Comparison of ENCODE assay signal across 28 cellular contexts in genomic region chr5:115151208-115151805, GRCh38. TPM values are rescaled to one million over a fixed set of nuclear protein-coding genes. Genes with fewer than 3 reads are reported as not detected.
DNase-seq lines count a peak whose midpoint lies in the region; ATAC-seq, FAIRE-seq and TF ChIP-seq lines count a peak whose summit lies in the region.
"Had no signal": no experiment of that assay in that cellular context is flagged by ENCODE, and none has a peak within 500 bp of the region (broad histone marks: within the 10 kb centered on the region; RNA-seq: fewer than 3 reads in every experiment).

No MANE protein-coding gene starts in this region.

- intact Hi-C loops in K562 (cut with micrococcal nuclease), result no loop called here
- intact Hi-C loops in CD8-positive, alpha-beta T cell (cut with DNase I, micrococcal nuclease), result no loop called here

- no peak overlapping the region for H3K9ac ChIP-seq in BLaER1
- no peak overlapping the region for H3K9ac ChIP-seq in K562 (ENCODE audit: insufficient read depth in 1 of 2, low read depth in 2 of 2, low read length in 2 of 2)
- H3K9ac ChIP-seq in neural progenitor cell, result no peak overlapping the region

- no peaks in the 10 kb centered on the region for H3K4me1 Mint-ChIP-seq in neural progenitor cell
- H3K4me1 Mint-ChIP-seq in CD8-positive, alpha-beta T cell (ENCODE audit: low read depth), result no peaks in the 10 kb centered on the region

- peaks cover 43% of the 10 kb centered on the region for H3K9me3 Mint-ChIP-seq in neural progenitor cell
- H3K9me3 Mint-ChIP-seq in CD8-positive, alpha-beta T cell, result peaks cover 20% of the 10 kb centered on the region

- H3K4me3 ChIP-seq in BLaER1 (no peak overlapping the region), K562 (no peak overlapping the region), neural progenitor cell (no peak overlapping the region)
- no peak overlapping the region for H3K4me3 ChIP-seq in Jurkat, Clone E6-1 (ENCODE audit: low read length)
- H3K4me3 ChIP-seq in CD8-positive, alpha-beta T cell (ENCODE audit: low read depth, low read length), result no peak overlapping the region
- H3K4me3 ChIP-seq: A549, SK-N-MC had no signal

- no peak overlapping the region for H3K27ac Mint-ChIP-seq in neural progenitor cell
- no peak overlapping the region for H3K27ac Mint-ChIP-seq in CD8-positive, alpha-beta T cell
- H3K27ac Mint-ChIP-seq: T-helper 1 cell treated with Interleukin-12 subunit alpha and Interleukin-12 subunit beta and Interleukin-4 antibody, amounts not matched to agents 30 μg/mL and 1 μg/mL, for 36 hours had no signal

- H3K36me3 ChIP-seq in BLaER1 (no peaks in the 10 kb centered on the region), K562 (ENCODE audit: control insufficient read depth, insufficient read depth, low read length) (no peaks in the 10 kb centered on the region), neural progenitor cell (peaks cover 3% of the 10 kb centered on the region)
- H3K36me3 ChIP-seq in CD8-positive, alpha-beta T cell (ENCODE audit: insufficient read depth, low read length), result no peaks in the 10 kb centered on the region

- peak; percentile 35 for DNase-seq in Jurkat, Clone E6-1 (ENCODE audit: low read depth, low spot score)
- no peak for DNase-seq in K562 (ENCODE audit: extremely low read depth in 1 of 4, low spot score in 3 of 4)
- peak; percentile 16 for DNase-seq in neural progenitor cell (ENCODE audit: low spot score)
- no peak for DNase-seq in AG20443 (ENCODE audit: low spot score)
- DNase-seq in HUDEP-2 (lab: John Stamatoyannopoulos, UW; ENCODE audit: unreplicated experiment in 76 of 76), result no peak
- DNase-seq in CD8-positive, alpha-beta T cell, result no peak
- DNase-seq: GOT3, HCEC 1CT, IMR-90, Karpas-422, NCI-H1092 treated with DMSO at 0.1 percent for 48 hours, NCI-H1436, NCI-H187 treated with DMSO at 0.1 percent for 48 hours, NCI-H446 treated with DMSO at 0.1 percent for 48 hours, NCI-H526, SHP77, SW 1271 had no signal

- H3K4me3 Mint-ChIP-seq in neural progenitor cell, result no peak overlapping the region
- no peak overlapping the region for H3K4me3 Mint-ChIP-seq in CD8-positive, alpha-beta T cell
- H3K4me3 Mint-ChIP-seq: T-helper 1 cell treated with Interleukin-12 subunit alpha and Interleukin-12 subunit beta and Interleukin-4 antibody, amounts not matched to agents 30 μg/mL and 1 μg/mL, for 36 hours had no signal

- WGBS in K562 (ENCODE audit: insufficient coverage, low coverage, missing lambda C conversion rate), result 0% methylated on average over 6 of the region's 6 CpGs

- ATAC-seq in K562 (no peak), GM21723 (IDR thresholded peaks at IDR 0.05; ENCODE audit: unreplicated experiment) (no peak)
- no peak for ATAC-seq in CD8-positive, alpha-beta T cell
- ATAC-seq: A549, Panc1 had no signal

- POLR2A ChIA-PET in K562 (lab: Yijun Ruan, JAX), result interaction anchor here (0.7 kb wide), 1 partner anchor 43 kb away, joined by 3 read pairs; no protein-coding TSS in a partner anchor
- POLR2A ChIA-PET in CD8-positive, alpha-beta T cell (lab: Charles Lee), result no interaction called here

- BruUV-seq in K562 (replicated peaks; lab: Mats Ljungman, UMichigan), result no TSS peak

- H3K27me3 ChIP-seq in BLaER1, result no peaks in the 10 kb centered on the region
- no peaks in the 10 kb centered on the region for H3K27me3 ChIP-seq in K562 (ENCODE audit: control insufficient read depth in 2 of 2, insufficient read depth in 2 of 2, low read length in 2 of 2)
- no peaks in the 10 kb centered on the region for H3K27me3 ChIP-seq in neural progenitor cell
- H3K27me3 ChIP-seq in CD8-positive, alpha-beta T cell (ENCODE audit: insufficient read depth, low read length), result peaks cover 2% of the 10 kb centered on the region

- H2AFZ ChIP-seq in K562 (ENCODE audit: low read depth, low read length) (no peak overlapping the region), neural progenitor cell (replicated peaks) (no peak overlapping the region)

- no peaks in the 10 kb centered on the region for H3K27me3 Mint-ChIP-seq in neural progenitor cell (ENCODE audit: insufficient read depth, low read depth)
- peaks cover 40% of the 10 kb centered on the region for H3K27me3 Mint-ChIP-seq in CD8-positive, alpha-beta T cell (ENCODE audit: low read depth)

- in situ Hi-C loops in K562 (cut with MboI), result no loop called here

- no peaks in the 10 kb centered on the region for H3K9me1 ChIP-seq in K562 (ENCODE audit: control insufficient read depth, insufficient read depth, low read length)

- TF ChIP-seq EP300 in K562 (IDR thresholded peaks at IDR 0.05; ENCODE audit: low read length), result no peak

- no peak for TF ChIP-seq RAD21 in K562 (CRISPR knock-in tag; conservative IDR thresholded peaks at IDR 0.05 in 1 of 2, IDR thresholded peaks at IDR 0.05 in 1 of 2)

- H3K36me3 Mint-ChIP-seq in neural progenitor cell, result peaks cover 15% of the 10 kb centered on the region
- no peaks in the 10 kb centered on the region for H3K36me3 Mint-ChIP-seq in CD8-positive, alpha-beta T cell

- H3K4me1 ChIP-seq in BLaER1 (peaks cover 6% of the 10 kb centered on the region; the same call in 1 of the 2 replicates), K562 (replicated peaks in 1 of 2; ENCODE audit: control insufficient read depth in 2 of 2, insufficient read depth in 2 of 2, low read length in 2 of 2) (no peaks in the 10 kb centered on the region), neural progenitor cell (peaks cover 5% of the 10 kb centered on the region)
- no peaks in the 10 kb centered on the region for H3K4me1 ChIP-seq in CD8-positive, alpha-beta T cell (ENCODE audit: insufficient read depth, low read length)
- H3K4me1 ChIP-seq: A549 had no signal

- no peaks in the 10 kb centered on the region for H3F3A ChIP-seq in neural progenitor cell (ENCODE audit: low read depth)

- CTCF ChIA-PET in K562 (lab: Yijun Ruan, JAX; ENCODE audit: low intra/inter-chr PET ratio), result no interaction called here
- CTCF ChIA-PET in CD8-positive, alpha-beta T cell (lab: Charles Lee), result no interaction called here

- H3K9me3 ChIP-seq in BLaER1 (peaks cover 23% of the 10 kb centered on the region), K562 (replicated peaks; ENCODE audit: control insufficient read depth, insufficient read depth, low read depth, low read length) (no peaks in the 10 kb centered on the region), neural progenitor cell (ENCODE audit: low read depth) (peaks cover 12% of the 10 kb centered on the region)
- peaks cover 5% of the 10 kb centered on the region for H3K9me3 ChIP-seq in CD8-positive, alpha-beta T cell (ENCODE audit: low read length)

- H3K4me2 ChIP-seq in BLaER1 (peak overlapping the region; percentile 4; the same call in 1 of the 2 replicates), K562 (ENCODE audit: insufficient read depth, low read length) (no peak overlapping the region), neural progenitor cell (no peak overlapping the region)
- H3K4me2 ChIP-seq: A549 had no signal

- H4K20me1 ChIP-seq in BLaER1 (no peaks in the 10 kb centered on the region), K562 (replicated peaks; ENCODE audit: control insufficient read depth, insufficient read depth, low read length) (no peaks in the 10 kb centered on the region), neural progenitor cell (ENCODE audit: low read depth) (no peaks in the 10 kb centered on the region)

- H3K27ac ChIP-seq in BLaER1 (no peak overlapping the region), K562 (ENCODE audit: extremely low read depth, low read depth, low read length) (no peak overlapping the region), neural progenitor cell (no peak overlapping the region)
- H3K27ac ChIP-seq in CD8-positive, alpha-beta T cell (ENCODE audit: low read depth, low read length), result no peak overlapping the region
- H3K27ac ChIP-seq: A549, C4-2B, RWPE1, SK-N-MC had no signal

- no peak for FAIRE-seq in K562 (lab: Jason Lieb, UNC)
- FAIRE-seq: A549, GM18507 had no signal

- TF ChIP-seq CTCF in K562 (IDR thresholded peaks at IDR 0.05 in 2 of 3, conservative IDR thresholded peaks at IDR 0.05 in 1 of 3; ENCODE audit: insufficient read depth in 2 of 3, low read depth in 1 of 3, low read length in 3 of 3) (no peak), neural progenitor cell (IDR thresholded peaks at IDR 0.05) (no peak)
- TF ChIP-seq CTCF in CD8-positive, alpha-beta T cell (IDR thresholded peaks at IDR 0.05), result no peak

- TF ChIP-seq POLR2A in K562 (conservative IDR thresholded peaks at IDR 0.05), result no peak

- no peaks in the 10 kb centered on the region for H3K79me2 ChIP-seq in K562 (ENCODE audit: control insufficient read depth, insufficient read depth, low read length)
- H3K79me2 ChIP-seq in neural progenitor cell (ENCODE audit: low read depth), result peaks cover 34% of the 10 kb centered on the region

TF ChIP-seq in K562, 482 proteins besides CTCF, POLR2A, EP300 and RAD21 (continues in another document):
- TF ChIP-seq NFIC (IDR thresholded peaks at IDR 0.05) (peak; percentile 61), MTA2 (IDR thresholded peaks at IDR 0.05; ENCODE audit: low read depth) (no peak), MEF2A (IDR thresholded peaks at IDR 0.05; ENCODE audit: control insufficient read depth, low read depth, low read length) (no peak), FOXJ2 (tag; IDR thresholded peaks at IDR 0.05) (no peak)

RNA-seq across cellular contexts. Expression of gene TRIM36, which starts 18.4 kb away (rescaled TPM):
- polyA plus RNA-seq in Jurkat, Clone E6-1 (2012; ENCODE audit: insufficient read depth, insufficient read length), result 15.3 TPM
- 3.1 and 3.8 TPM in 2 replicates for total RNA-seq in K562 (2011; cell fraction: chromatin; rRNA removed; ENCODE audit: low replicate concordance)
- total RNA-seq in K562 (2011; cell fraction: nucleolus; rRNA removed), result 1.0 and 1.8 TPM in 2 replicates
- total RNA-seq in K562 (2011; cell fraction: nucleoplasm; rRNA removed), result 1.2 and 2.7 TPM in 2 replicates
- 0.27 and 1.6 TPM in 2 replicates for total RNA-seq in K562 (2014; rRNA removed)
- 0.33 and 0.54 TPM in 2 replicates for total RNA-seq in K562 (2014; rRNA removed; fragmentation: Illumina TruSeq; extraction: Trizol)
- total RNA-seq in K562 (2015; rRNA removed; fragmentation: Illumina TruSeq; extraction: Trizol), result 0.11 and 0.33 TPM in 2 replicates
- 0.22 and 0.51 TPM in 2 replicates for total RNA-seq in K562 (2021)
- 0.71 and 0.93 TPM in 2 replicates for polyA plus RNA-seq in K562 (2011; rRNA removed)
- 0.75 and 0.91 TPM in 2 replicates for polyA plus RNA-seq in K562 (2011; cell fraction: cytosol; rRNA removed)
- 0.65 and 0.71 TPM in 2 replicates for polyA plus RNA-seq in K562 (2011; cell fraction: nucleus; rRNA removed)
- 0.23 and 0.42 TPM in 2 replicates for polyA plus RNA-seq in K562 (2012)
- 0.31 and 0.46 TPM in 2 replicates for polyA plus RNA-seq in K562 (2014; fragmentation: Illumina TruSeq; extraction: Trizol)
- polyA plus RNA-seq in K562 (2014; fragmentation: Nextera tagmentation; extraction: Ambion mirVana), result under 1 TPM; 0.10 to 0.11 TPM
- polyA plus RNA-seq in K562 (2014; rRNA removed), result 0.28 and 0.54 TPM in 2 replicates
- polyA minus RNA-seq in K562 (2011; rRNA and poly(A)+ RNA removed), result 1.9 and 2.2 TPM in 2 replicates
- 1.0 TPM in 1 of 2 replicates, not detected in the other for polyA minus RNA-seq in K562 (2011; cell fraction: cytosol; rRNA and poly(A)+ RNA removed)
- polyA minus RNA-seq in K562 (2011; cell fraction: nucleus; rRNA and poly(A)+ RNA removed), result 1.1 and 3.2 TPM in 2 replicates
- total RNA-seq in neural progenitor cell (ENCODE audit: low replicate concordance), result 31.2 and 42.6 TPM in 2 replicates
- not detected for total RNA-seq in CD8-positive, alpha-beta T cell
- total RNA-seq: G401, OCI-LY7 had no signal

Comparison
In these comparisons a context has a peak if more than half of its experiments do, and no peak if none do; other contexts are left out.
1. DNase-seq: peak in Jurkat, Clone E6-1 (single experiment) and neural progenitor cell (single experiment); none in K562 (0 of 4), AG20443 (single experiment), HUDEP-2 (0 of 76) and CD8-positive, alpha-beta T cell (0 of 7).